In the genomic region with DNA sequence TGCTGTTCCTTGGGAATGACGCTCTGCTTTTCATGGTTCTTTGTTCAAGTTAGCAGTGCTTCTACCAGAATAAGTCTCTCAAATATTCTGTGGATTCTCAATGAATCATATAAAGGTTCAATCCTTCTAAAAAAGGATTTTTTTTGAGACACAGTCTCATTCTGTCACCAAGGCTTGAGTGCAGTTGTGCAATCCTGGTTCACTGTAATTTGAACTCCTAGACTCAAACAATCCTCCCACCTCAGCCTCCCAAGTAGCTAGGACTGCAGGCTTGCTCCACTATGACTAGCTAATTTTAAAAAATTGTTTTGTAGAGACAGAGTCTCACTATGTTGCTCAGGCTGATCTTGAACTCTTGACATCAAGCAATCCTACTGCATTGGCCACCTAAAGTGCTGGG, we compare ENCODE assay signal across 29 cellular contexts.
"Had no signal": no experiment of that assay in that cellular context is flagged by ENCODE, and none has a peak within 500 bp of the region (broad histone marks: within the 10 kb centered on the region; RNA-seq: fewer than 3 reads in every experiment).

No MANE protein-coding gene starts in this region.

- H3K27me3 Mint-ChIP-seq: dendritic cell treated with granulocyte-macrophage colony-stimulating factor and Interleukin-4, amounts not matched to agents 40 ng/mL and 50 ng/mL, for 4 days had no signal

- H3K9me3 Mint-ChIP-seq: dendritic cell treated with granulocyte-macrophage colony-stimulating factor and Interleukin-4, amounts not matched to agents 40 ng/mL and 50 ng/mL, for 4 days; effector memory CD8-positive, alpha-beta T cell; endodermal cell had no signal

- H3K36me3 ChIP-seq: colonic mucosa, esophagus muscularis mucosa, esophagus squamous epithelium, gastrocnemius medialis, gastroesophageal sphincter, heart left ventricle, heart right ventricle had no signal

- H3K27ac ChIP-seq: colonic mucosa, coronary artery, dorsolateral prefrontal cortex, epithelial cell of prostate, esophagus muscularis mucosa, esophagus squamous epithelium, foreskin keratinocyte, gastrocnemius medialis, gastroesophageal sphincter, heart left ventricle, heart right ventricle, hepatocyte had no signal

- H3K4me1 ChIP-seq: colonic mucosa, esophagus muscularis mucosa, esophagus squamous epithelium, gastrocnemius medialis, gastroesophageal sphincter, heart left ventricle, heart right ventricle had no signal

- H3K27me3 ChIP-seq: colonic mucosa, esophagus muscularis mucosa, esophagus squamous epithelium, foreskin keratinocyte, gastrocnemius medialis, gastroesophageal sphincter, heart left ventricle, heart right ventricle, hepatocyte had no signal

- H2AFZ ChIP-seq: hepatocyte had no signal

- H3K9me3 ChIP-seq: colonic mucosa, esophagus squamous epithelium, gastrocnemius medialis had no signal

- ATAC-seq: effector memory CD8-positive, alpha-beta T cell; esophagus mucosa; foreskin keratinocyte; gastrocnemius medialis; gastroesophageal sphincter; heart left ventricle; heart right ventricle had no signal

- H3K4me2 ChIP-seq: hepatocyte had no signal

- FAIRE-seq: endometrium, endothelial cell of umbilical vein, frontal cortex had no signal

- H3K4me3 ChIP-seq: colonic mucosa, coronary artery, dorsolateral prefrontal cortex, esophagus muscularis mucosa, esophagus squamous epithelium, gastrocnemius medialis, gastroesophageal sphincter, heart left ventricle, heart right ventricle, hepatocyte had no signal

- DNase-seq: colonic mucosa; cortex of kidney; dermis blood vessel endothelial cell; dorsolateral prefrontal cortex; effector CD4-positive, alpha-beta T cell; effector CD8-positive, alpha-beta T cell; effector memory CD4-positive, alpha-beta T cell; effector memory CD8-positive, alpha-beta T cell; endodermal cell; erythroblast; esophagus squamous epithelium; foreskin fibroblast; foreskin keratinocyte; foreskin melanocyte; gastrocnemius medialis; glutamatergic neuron; head of caudate nucleus; heart left ventricle; heart right ventricle had no signal

- H3K27ac Mint-ChIP-seq: dendritic cell treated with granulocyte-macrophage colony-stimulating factor and Interleukin-4, amounts not matched to agents 40 ng/mL and 50 ng/mL, for 4 days; effector memory CD8-positive, alpha-beta T cell; endodermal cell had no signal

- H3K79me2 ChIP-seq: hepatocyte had no signal

- H3K4me3 Mint-ChIP-seq: dendritic cell treated with granulocyte-macrophage colony-stimulating factor and Interleukin-4, amounts not matched to agents 40 ng/mL and 50 ng/mL, for 4 days; effector memory CD8-positive, alpha-beta T cell; endodermal cell had no signal
